2 cellular contexts compared by ENCODE assay signal in the genomic region with DNA sequence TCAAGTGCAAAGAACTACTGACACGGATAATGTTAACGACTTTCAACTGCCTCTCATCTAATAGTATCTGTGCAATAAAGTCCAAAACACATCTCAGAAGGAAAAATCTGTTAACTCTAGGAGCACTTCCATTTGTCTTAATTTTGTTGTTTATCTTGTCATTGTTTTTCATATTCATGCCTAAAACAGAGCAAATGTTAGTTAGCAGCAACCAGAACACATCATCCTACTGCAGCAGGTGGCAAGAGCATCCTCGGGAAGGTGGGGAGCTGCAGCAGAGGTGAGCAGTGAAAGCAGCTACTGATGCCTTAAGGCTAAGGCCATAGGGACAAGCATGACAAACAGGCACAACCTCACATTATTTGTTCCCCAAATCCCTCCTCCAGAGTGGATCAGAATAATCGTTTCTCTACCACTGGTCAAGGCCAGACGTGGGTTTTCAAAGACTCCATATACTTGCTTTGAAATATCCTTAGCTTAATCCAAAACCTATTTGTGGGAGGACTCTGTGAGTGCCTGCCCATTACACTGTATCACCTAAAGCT.
TF ChIP-seq lines count a peak whose summit lies in the region.

No MANE protein-coding gene starts in this region.

TF ChIP-seq in A549, 52 proteins besides CTCF, POLR2A, EP300 and RAD21 (continued from another document):
- TF ChIP-seq HOXB5 (CRISPR knock-in tag; IDR thresholded peaks at IDR 0.05) (no peak), RNF2 (IDR thresholded peaks at IDR 0.05; ENCODE audit: borderline replicate concordance, low read depth) (no peak), EHF (CRISPR knock-in tag; IDR thresholded peaks at IDR 0.05) (no peak)
- TF ChIP-seq, protein P1, sequence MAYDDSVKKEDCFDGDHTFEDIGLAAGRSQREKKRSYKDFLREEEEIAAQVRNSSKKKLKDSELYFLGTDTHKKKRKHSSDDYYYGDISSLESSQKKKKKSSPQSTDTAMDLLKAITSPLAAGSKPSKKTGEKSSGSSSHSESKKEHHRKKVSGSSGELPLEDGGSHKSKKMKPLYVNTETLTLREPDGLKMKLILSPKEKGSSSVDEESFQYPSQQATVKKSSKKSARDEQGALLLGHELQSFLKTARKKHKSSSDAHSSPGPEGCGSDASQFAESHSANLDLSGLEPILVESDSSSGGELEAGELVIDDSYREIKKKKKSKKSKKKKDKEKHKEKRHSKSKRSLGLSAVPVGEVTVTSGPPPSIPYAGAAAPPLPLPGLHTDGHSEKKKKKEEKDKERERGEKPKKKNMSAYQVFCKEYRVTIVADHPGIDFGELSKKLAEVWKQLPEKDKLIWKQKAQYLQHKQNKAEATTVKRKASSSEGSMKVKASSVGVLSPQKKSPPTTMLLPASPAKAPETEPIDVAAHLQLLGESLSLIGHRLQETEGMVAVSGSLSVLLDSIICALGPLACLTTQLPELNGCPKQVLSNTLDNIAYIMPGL (CRISPR knock-in tag; IDR thresholded peaks at IDR 0.05; ENCODE audit: borderline replicate concordance), result no peak
- TF ChIP-seq, protein P2, sequence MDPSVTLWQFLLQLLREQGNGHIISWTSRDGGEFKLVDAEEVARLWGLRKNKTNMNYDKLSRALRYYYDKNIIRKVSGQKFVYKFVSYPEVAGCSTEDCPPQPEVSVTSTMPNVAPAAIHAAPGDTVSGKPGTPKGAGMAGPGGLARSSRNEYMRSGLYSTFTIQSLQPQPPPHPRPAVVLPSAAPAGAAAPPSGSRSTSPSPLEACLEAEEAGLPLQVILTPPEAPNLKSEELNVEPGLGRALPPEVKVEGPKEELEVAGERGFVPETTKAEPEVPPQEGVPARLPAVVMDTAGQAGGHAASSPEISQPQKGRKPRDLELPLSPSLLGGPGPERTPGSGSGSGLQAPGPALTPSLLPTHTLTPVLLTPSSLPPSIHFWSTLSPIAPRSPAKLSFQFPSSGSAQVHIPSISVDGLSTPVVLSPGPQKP (IDR thresholded peaks at IDR 0.05; ENCODE audit: low read depth, low read length), result no peak

TF ChIP-seq in K562, 482 proteins besides CTCF, POLR2A, EP300 and RAD21 (continued from another document):
- TF ChIP-seq, protein P3, sequence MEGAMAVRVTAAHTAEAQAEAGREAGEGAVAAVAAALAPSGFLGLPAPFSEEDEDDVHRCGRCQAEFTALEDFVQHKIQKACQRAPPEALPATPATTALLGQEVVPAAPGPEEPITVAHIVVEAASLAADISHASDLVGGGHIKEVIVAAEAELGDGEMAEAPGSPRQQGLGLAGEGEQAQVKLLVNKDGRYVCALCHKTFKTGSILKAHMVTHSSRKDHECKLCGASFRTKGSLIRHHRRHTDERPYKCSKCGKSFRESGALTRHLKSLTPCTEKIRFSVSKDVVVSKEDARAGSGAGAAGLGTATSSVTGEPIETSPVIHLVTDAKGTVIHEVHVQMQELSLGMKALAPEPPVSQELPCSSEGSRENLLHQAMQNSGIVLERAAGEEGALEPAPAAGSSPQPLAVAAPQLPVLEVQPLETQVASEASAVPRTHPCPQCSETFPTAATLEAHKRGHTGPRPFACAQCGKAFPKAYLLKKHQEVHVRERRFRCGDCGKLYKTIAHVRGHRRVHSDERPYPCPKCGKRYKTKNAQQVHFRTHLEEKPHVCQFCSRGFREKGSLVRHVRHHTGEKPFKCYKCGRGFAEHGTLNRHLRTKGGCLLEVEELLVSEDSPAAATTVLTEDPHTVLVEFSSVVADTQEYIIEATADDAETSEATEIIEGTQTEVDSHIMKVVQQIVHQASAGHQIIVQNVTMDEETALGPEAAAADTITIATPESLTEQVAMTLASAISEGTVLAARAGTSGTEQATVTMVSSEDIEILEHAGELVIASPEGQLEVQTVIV (CRISPR knock-in tag; IDR thresholded peaks at IDR 0.05; ENCODE audit: borderline replicate concordance), result no peak
- peak in 1 of 2 experiments; percentile 14; a peak in 1 of 4 replicates for TF ChIP-seq KDM1A (IDR thresholded peaks at IDR 0.05)
- no peak for TF ChIP-seq CEBPG (CRISPR knock-in tag; IDR thresholded peaks at IDR 0.05)
- TF ChIP-seq CEBPG (tag; conservative IDR thresholded peaks at IDR 0.05 in 1 of 2, IDR thresholded peaks at IDR 0.05 in 1 of 2), result no peak
- peak in 1 of 2 experiments; percentile 11; a peak in 1 of 4 replicates for TF ChIP-seq RCOR1 (IDR thresholded peaks at IDR 0.05; ENCODE audit: borderline replicate concordance in 1 of 2, low read depth in 2 of 2, low read length in 2 of 2)
